ENCODE assay signal across 17 cellular contexts in genomic region chr13:86946734-86947133, GRCh38.
DNase-seq lines count a peak whose midpoint lies in the region; ATAC-seq, FAIRE-seq and TF ChIP-seq lines count a peak whose summit lies in the region.
"Had no signal": no experiment of that assay in that cellular context is flagged by ENCODE, and none has a peak within 500 bp of the region (broad histone marks: within the 10 kb centered on the region; RNA-seq: fewer than 3 reads in every experiment).

No MANE protein-coding gene starts in this region.

- no peaks in the 10 kb centered on the region for H3K27me3 ChIP-seq in liver (ENCODE audit: control insufficient read depth in 4 of 4, insufficient read depth in 4 of 4, low read length in 3 of 4)
- H3K27me3 ChIP-seq in upper lobe of right lung: no peaks in the 10 kb centered on the region
- H3K27me3 ChIP-seq: dorsolateral prefrontal cortex, left lung, neural progenitor cell had no signal

- ATAC-seq in WTC11 (peak; percentile 97), left ventricle myocardium superior (no peak), GM21737 (IDR thresholded peaks at IDR 0.05; ENCODE audit: unreplicated experiment) (no peak), upper lobe of right lung (no peak)
- ATAC-seq: CD8-positive, alpha-beta T cell; left lung had no signal

- H3K27ac Mint-ChIP-seq in WTC11: no peak overlapping the region
- H3K27ac Mint-ChIP-seq: CD8-positive, alpha-beta T cell; neural progenitor cell had no signal

- TF ChIP-seq RAD21 in liver (IDR thresholded peaks at IDR 0.05): peak in 1 of 2 donors; percentile 33

- H3K36me3 ChIP-seq in liver (ENCODE audit: control insufficient read depth in 4 of 4, insufficient read depth in 3 of 4, low read depth in 1 of 4, low read length in 3 of 4) (no peaks in the 10 kb centered on the region), upper lobe of right lung (no peaks in the 10 kb centered on the region)
- H3K36me3 ChIP-seq: left lung, neural progenitor cell had no signal

- 57% methylated on average over 2 of the region's 2 CpGs for WGBS in liver

- peak; percentile 95 for FAIRE-seq in H54 (lab: Jason Lieb, UNC)
- FAIRE-seq: HTR-8/SVneo had no signal

- DNase-seq in H54 (ENCODE audit: insufficient read length, low spot score): no peak
- DNase-seq in LHCN-M2 (ENCODE audit: low read depth): peak; percentile 24
- no peak for DNase-seq in WTC11 (ENCODE audit: low spot score)
- no peak for DNase-seq in left ventricle myocardium superior
- DNase-seq in C1 segment of cervical spinal cord (lab: John Stamatoyannopoulos, UW): no peak
- DNase-seq in upper lobe of right lung: no peak
- DNase-seq: amygdala; CD8-positive, alpha-beta T cell; central memory CD4-positive, alpha-beta T cell; DND-41; dorsolateral prefrontal cortex; left lung; NCI-H1436 treated with DMSO at 0.1 percent for 48 hours had no signal

- H3K4me1 Mint-ChIP-seq in WTC11: peaks cover 5% of the 10 kb centered on the region
- H3K4me1 Mint-ChIP-seq: neural progenitor cell had no signal

- no peak overlapping the region for H3K9ac ChIP-seq in liver (ENCODE audit: low read depth in 1 of 2, low read length in 2 of 2)
- H3K9ac ChIP-seq: neural progenitor cell had no signal

- POLR2A ChIA-PET in WTC11 (lab: Charles Lee): no interaction called here

- peaks cover 6% of the 10 kb centered on the region; the same call in 1 of the 2 replicates for H3K9me3 Mint-ChIP-seq in WTC11

- intact Hi-C loops in left ventricle myocardium superior (cut with micrococcal nuclease) (no loop called here), upper lobe of right lung (cut with DNase I) (no loop called here)

- H3K36me3 Mint-ChIP-seq in WTC11: no peaks in the 10 kb centered on the region
- H3K36me3 Mint-ChIP-seq: CD8-positive, alpha-beta T cell had no signal

- H3K4me1 ChIP-seq in liver (ENCODE audit: control insufficient read depth in 4 of 4, insufficient read depth in 4 of 4, low read length in 3 of 4) (peaks cover 4 to 29% (median 15%) of the 10 kb centered on the region in 4 donors), upper lobe of right lung (no peaks in the 10 kb centered on the region)
- H3K4me1 ChIP-seq: left lung, neural progenitor cell had no signal

- H3K27me3 Mint-ChIP-seq in WTC11 (ENCODE audit: low read depth): no peaks in the 10 kb centered on the region

- H3K27ac ChIP-seq in liver (ENCODE audit: low read depth in 1 of 2, low read length in 2 of 2) (peak overlapping the region; percentile 21 to 37), upper lobe of right lung (no peak overlapping the region)
- H3K27ac ChIP-seq: dorsolateral prefrontal cortex, left lung, neural progenitor cell had no signal

- CTCF ChIA-PET in WTC11 (lab: Charles Lee): interaction anchor here (1.0 to 1.1 kb wide), 2 partner anchors 26 to 77 kb away, joined by 3 read pairs; no protein-coding TSS in a partner anchor

- H3K4me3 ChIP-seq in liver (ENCODE audit: low read depth in 1 of 3, low read length in 3 of 3) (no peak overlapping the region), upper lobe of right lung (no peak overlapping the region)
- H3K4me3 ChIP-seq: dorsolateral prefrontal cortex, left lung, neural progenitor cell had no signal

- no peak for TF ChIP-seq POLR2A in H54 (IDR thresholded peaks at IDR 0.05; ENCODE audit: low read depth, low read length)

- no peak overlapping the region for H3K4me3 Mint-ChIP-seq in WTC11
- H3K4me3 Mint-ChIP-seq: CD8-positive, alpha-beta T cell; neural progenitor cell had no signal

- H3K9me3 ChIP-seq in liver (ENCODE audit: control insufficient read depth in 4 of 4, low read length in 3 of 4): no peaks in the 10 kb centered on the region
- H3K9me3 ChIP-seq in upper lobe of right lung: no peaks in the 10 kb centered on the region

- TF ChIP-seq CTCF in WTC11 (IDR thresholded peaks at IDR 0.05) (no peak), liver (IDR thresholded peaks at IDR 0.05; ENCODE audit: low read depth, low read length, missing input control) (no peak), upper lobe of right lung (IDR thresholded peaks at IDR 0.05) (no peak)

TF ChIP-seq in WTC11, 78 proteins besides CTCF, POLR2A, EP300 and RAD21:
- TF ChIP-seq GABPB1 (CRISPR knock-in tag; IDR thresholded peaks at IDR 0.05): no peak
- no peak for TF ChIP-seq ATF6 (CRISPR knock-in tag; IDR thresholded peaks at IDR 0.05)
- TF ChIP-seq KAT7 (CRISPR knock-in tag; IDR thresholded peaks at IDR 0.05; ENCODE audit: borderline replicate concordance): no peak
- TF ChIP-seq MAX (CRISPR knock-in tag; IDR thresholded peaks at IDR 0.05): peak; percentile 19; the same call in 1 of the 2 replicates
- no peak for TF ChIP-seq ZNF671 (CRISPR knock-in tag; IDR thresholded peaks at IDR 0.05)
- no peak for TF ChIP-seq HMGA2 (CRISPR knock-in tag; IDR thresholded peaks at IDR 0.05)
- TF ChIP-seq TCF7 (CRISPR knock-in tag; IDR thresholded peaks at IDR 0.05; ENCODE audit: low read depth): no peak
- peak; percentile 38; the same call in 1 of the 2 replicates for TF ChIP-seq NFYB (CRISPR knock-in tag; conservative IDR thresholded peaks at IDR 0.05; ENCODE audit: low read depth)
- no peak for TF ChIP-seq OVOL2 (CRISPR knock-in tag; IDR thresholded peaks at IDR 0.05; ENCODE audit: borderline replicate concordance)

TF ChIP-seq in liver, 16 proteins besides CTCF, POLR2A, EP300 and RAD21:
- TF ChIP-seq SP1 (IDR thresholded peaks at IDR 0.05) (peak; percentile 13), GABPA (IDR thresholded peaks at IDR 0.05 in 1 of 2, conservative IDR thresholded peaks at IDR 0.05 in 1 of 2) (no peak), TAF1 (conservative IDR thresholded peaks at IDR 0.05) (no peak), FOXA1 (IDR thresholded peaks at IDR 0.05) (no peak), HNF4A (conservative IDR thresholded peaks at IDR 0.05) (peak in 1 of 2 donors; percentile 10), YY1 (IDR thresholded peaks at IDR 0.05) (peak; percentile 43), RXRA (IDR thresholded peaks at IDR 0.05) (no peak)
